ENCODE assay signal across 12 cellular contexts in the genomic region with DNA sequence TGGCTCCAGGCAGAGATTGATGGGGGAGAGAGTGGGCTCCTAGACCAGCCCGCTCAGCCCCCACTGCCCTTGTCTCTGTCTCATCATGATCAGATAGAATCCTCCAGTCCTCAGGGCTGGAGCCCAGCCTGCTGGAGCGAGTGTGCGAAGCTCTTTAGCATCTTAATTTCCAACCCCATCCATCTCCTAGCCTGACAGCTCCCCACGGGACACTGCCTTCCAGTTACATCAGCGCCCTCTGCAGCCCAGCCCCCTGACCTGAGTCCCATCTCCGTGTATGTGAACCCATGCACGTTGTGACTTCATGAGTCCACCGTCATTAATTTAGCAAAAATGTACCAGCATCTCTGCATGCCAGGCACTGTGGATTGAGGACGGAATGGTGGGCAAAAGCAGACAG. TPM values are rescaled to one million over a fixed set of nuclear protein-coding genes. Genes with fewer than 3 reads are reported as not detected.
DNase-seq lines count a peak whose midpoint lies in the region; ATAC-seq and TF ChIP-seq lines count a peak whose summit lies in the region.
"Had no signal": no experiment of that assay in that cellular context is flagged by ENCODE, and none has a peak within 500 bp of the region (broad histone marks: within the 10 kb centered on the region; RNA-seq: fewer than 3 reads in every experiment).

No MANE protein-coding gene starts in this region.

- H3K4me3 Mint-ChIP-seq in type B pancreatic cell, result peak overlapping the region; percentile 39
- no peak overlapping the region for H3K4me3 Mint-ChIP-seq in activated naive CD8-positive, alpha-beta T cell treated with anti-CD3 and anti-CD28 coated beads, Interleukin-2, amount 50 U/mL, for 24 hours
- H3K4me3 Mint-ChIP-seq: CD14-positive monocyte had no signal

- ATAC-seq in GM21717 (IDR thresholded peaks at IDR 0.05; ENCODE audit: unreplicated experiment), result no peak
- ATAC-seq in activated naive CD8-positive, alpha-beta T cell treated with anti-CD3 and anti-CD28 coated beads, Interleukin-2, amount 50 U/mL, for 24 hours, result no peak
- ATAC-seq: heart right ventricle had no signal

- H3K27me3 ChIP-seq in cardiac muscle cell, result no peaks in the 10 kb centered on the region
- H3K27me3 ChIP-seq in right atrium auricular region, result no peaks in the 10 kb centered on the region
- peaks cover 13% of the 10 kb centered on the region; the same call in 1 of the 2 replicates for H3K27me3 ChIP-seq in OCI-LY3 (ENCODE audit: low read depth, low read length)
- no peaks in the 10 kb centered on the region for H3K27me3 ChIP-seq in hepatocyte

- H3K36me3 ChIP-seq in cardiac muscle cell, result no peaks in the 10 kb centered on the region
- no peaks in the 10 kb centered on the region for H3K36me3 ChIP-seq in right atrium auricular region
- H3K36me3 ChIP-seq in OCI-LY3 (replicated peaks; ENCODE audit: low read depth, low read length), result no peaks in the 10 kb centered on the region
- no peaks in the 10 kb centered on the region for H3K36me3 ChIP-seq in hepatocyte (replicated peaks; ENCODE audit: insufficient read depth, low read depth)
- H3K36me3 ChIP-seq: heart right ventricle had no signal

- H3K9me2 ChIP-seq in hepatocyte (replicated peaks; ENCODE audit: insufficient read depth), result no peaks in the 10 kb centered on the region

- H4K20me1 ChIP-seq in OCI-LY3 (ENCODE audit: insufficient read depth, low read length) (no peaks in the 10 kb centered on the region), hepatocyte (ENCODE audit: insufficient read depth, poor library complexity, severe bottlenecking) (no peaks in the 10 kb centered on the region)

- no peaks in the 10 kb centered on the region for H3K36me3 Mint-ChIP-seq in type B pancreatic cell
- no peaks in the 10 kb centered on the region for H3K36me3 Mint-ChIP-seq in activated naive CD8-positive, alpha-beta T cell treated with anti-CD3 and anti-CD28 coated beads, Interleukin-2, amount 50 U/mL, for 24 hours (ENCODE audit: low read depth)
- H3K36me3 Mint-ChIP-seq: CD14-positive monocyte had no signal

- H3K9ac ChIP-seq in OCI-LY3 (ENCODE audit: low read length), result no peak overlapping the region

- H3K4me1 ChIP-seq in cardiac muscle cell (ENCODE audit: low read depth) (peaks cover 35% of the 10 kb centered on the region), right atrium auricular region (peaks cover 0 to 6% of the 10 kb centered on the region in 2 donors), OCI-LY3 (ENCODE audit: low read length) (peaks cover 38% of the 10 kb centered on the region), hepatocyte (ENCODE audit: insufficient read depth) (peaks cover 6% of the 10 kb centered on the region)

- peaks cover 3% of the 10 kb centered on the region for H3K27me3 Mint-ChIP-seq in type B pancreatic cell
- peaks cover 1% of the 10 kb centered on the region for H3K27me3 Mint-ChIP-seq in activated naive CD8-positive, alpha-beta T cell treated with anti-CD3 and anti-CD28 coated beads, Interleukin-2, amount 50 U/mL, for 24 hours

- WGBS in hepatocyte (ENCODE audit: low lambda C conversion rate, missing lambda C conversion rate), result 14% methylated on average over 9 of the region's 9 CpGs

- H3K4me2 ChIP-seq in OCI-LY3 (ENCODE audit: low read length) (peak overlapping the region; percentile 47), hepatocyte (no peak overlapping the region)

- H3K4me3 ChIP-seq in cardiac muscle cell, result no peak overlapping the region
- H3K4me3 ChIP-seq in right atrium auricular region, result no peak overlapping the region
- H3K4me3 ChIP-seq in OCI-LY3 (ENCODE audit: low read length), result peak overlapping the region; percentile 20
- H3K4me3 ChIP-seq in hepatocyte, result no peak overlapping the region

- DNase-seq in cardiac muscle cell (ENCODE audit: low read depth in 1 of 2, low spot score in 1 of 2), result peak; percentile 46 to 72
- no peak for DNase-seq in right atrium auricular region (ENCODE audit: low spot score)
- DNase-seq in hepatocyte (ENCODE audit: low spot score), result peak; percentile 58
- no peak for DNase-seq in type B pancreatic cell (ENCODE audit: extremely low spot score, unreplicated experiment)
- DNase-seq in activated CD4-positive, CD25-positive, alpha-beta regulatory T cell (lab: John Stamatoyannopoulos, UW), result no peak
- DNase-seq in activated naive CD8-positive, alpha-beta T cell treated with anti-CD3 and anti-CD28 coated beads, Interleukin-2, amount 50 U/mL, for 24 hours, result no peak
- DNase-seq: heart right ventricle had no signal

- H3K79me2 ChIP-seq in OCI-LY3 (ENCODE audit: low read length) (peaks cover 10% of the 10 kb centered on the region), hepatocyte (peaks cover 13% of the 10 kb centered on the region)

- H3K4me1 Mint-ChIP-seq in type B pancreatic cell (ENCODE audit: unreplicated experiment), result peaks cover 48% of the 10 kb centered on the region
- peaks cover 14% of the 10 kb centered on the region for H3K4me1 Mint-ChIP-seq in activated naive CD8-positive, alpha-beta T cell treated with anti-CD3 and anti-CD28 coated beads, Interleukin-2, amount 50 U/mL, for 24 hours

- H2AFZ ChIP-seq in OCI-LY3 (ENCODE audit: low read depth, low read length) (peak overlapping the region; percentile 28; the same call in 1 of the 2 replicates), hepatocyte (no peak overlapping the region)

- H3K27ac Mint-ChIP-seq in type B pancreatic cell, result peak overlapping the region; percentile 82
- no peak overlapping the region for H3K27ac Mint-ChIP-seq in activated naive CD8-positive, alpha-beta T cell treated with anti-CD3 and anti-CD28 coated beads, Interleukin-2, amount 50 U/mL, for 24 hours

- peak; percentile 37 for TF ChIP-seq CTCF in cardiac muscle cell (IDR thresholded peaks at IDR 0.05; ENCODE audit: low read depth, low read length)
- TF ChIP-seq CTCF in right atrium auricular region (IDR thresholded peaks at IDR 0.05), result peak in 1 of 2 donors; percentile 11
- peak; percentile 61 for TF ChIP-seq CTCF in OCI-LY3 (IDR thresholded peaks at IDR 0.05; ENCODE audit: low read depth, low read length)
- peak; percentile 33 for TF ChIP-seq CTCF in hepatocyte (IDR thresholded peaks at IDR 0.05; ENCODE audit: poor library complexity)
- peak; percentile 18 for TF ChIP-seq CTCF in type B pancreatic cell (conservative IDR thresholded peaks at IDR 0.05)

- H3K9me3 Mint-ChIP-seq in type B pancreatic cell, result no peaks in the 10 kb centered on the region
- H3K9me3 Mint-ChIP-seq in activated naive CD8-positive, alpha-beta T cell treated with anti-CD3 and anti-CD28 coated beads, Interleukin-2, amount 50 U/mL, for 24 hours, result no peaks in the 10 kb centered on the region

- H3K27ac ChIP-seq in cardiac muscle cell (no peak overlapping the region), right atrium auricular region (no peak overlapping the region), OCI-LY3 (ENCODE audit: low read length) (no peak overlapping the region), hepatocyte (no peak overlapping the region)
- H3K27ac ChIP-seq: heart right ventricle had no signal

- H3K9me3 ChIP-seq in cardiac muscle cell (ENCODE audit: low read depth) (no peaks in the 10 kb centered on the region), right atrium auricular region (no peaks in the 10 kb centered on the region), OCI-LY3 (ENCODE audit: insufficient read depth, low read length) (no peaks in the 10 kb centered on the region), hepatocyte (ENCODE audit: low read depth) (no peaks in the 10 kb centered on the region)
- H3K9me3 ChIP-seq: heart right ventricle had no signal

RNA-seq across cellular contexts. Expression of a gene that starts 2.1 kb away (rescaled TPM):
- total RNA-seq in cardiac muscle cell (0.09 and 0.18 TPM in 2 replicates), right atrium auricular region (1 to 10 TPM in 1 of 2 donors, not detected in 1; 1.4 TPM), hepatocyte (0.16 TPM in 1 of 2 replicates, not detected in the other), type B pancreatic cell (ENCODE audit: low replicate concordance) (0.52 and 4.0 TPM in 2 replicates)
- polyA plus RNA-seq in cardiac muscle cell (0.39 and 0.62 TPM in 2 replicates), hepatocyte (not detected in 2 replicates)
- total RNA-seq: aorta had no signal
- polyA plus RNA-seq: aorta, CD14-positive monocyte had no signal

RNA-seq across cellular contexts. Expression of a gene that starts 4.5 kb away (rescaled TPM):
- total RNA-seq in cardiac muscle cell, result 112 and 180 TPM in 2 replicates
- polyA plus RNA-seq in cardiac muscle cell, result 87.0 and 112 TPM in 2 replicates
- 10 to 100 TPM; 42.3 to 54.3 TPM for total RNA-seq in right atrium auricular region
- total RNA-seq in hepatocyte, result 64.6 and 68.6 TPM in 2 replicates
- polyA plus RNA-seq in hepatocyte, result 34.0 and 42.3 TPM in 2 replicates
- total RNA-seq in type B pancreatic cell (ENCODE audit: low replicate concordance), result 108 and 164 TPM in 2 replicates

RNA-seq across cellular contexts. Expression of a gene that starts 15.5 kb away (rescaled TPM):
- total RNA-seq in cardiac muscle cell, result 58.9 and 69.1 TPM in 2 replicates
- 62.1 and 67.1 TPM in 2 replicates for polyA plus RNA-seq in cardiac muscle cell
- total RNA-seq in right atrium auricular region, result 10 to 100 TPM; 26.8 to 52.5 TPM
- total RNA-seq in hepatocyte, result 30.7 and 54.9 TPM in 2 replicates
- 104 and 114 TPM in 2 replicates for polyA plus RNA-seq in hepatocyte
- total RNA-seq in type B pancreatic cell (ENCODE audit: low replicate concordance), result 122 and 166 TPM in 2 replicates

RNA-seq across cellular contexts. Expression of a gene that starts 40.7 kb away (rescaled TPM):
- total RNA-seq in cardiac muscle cell, result not detected in 2 replicates
- not detected in 2 replicates for polyA plus RNA-seq in cardiac muscle cell
- not detected for total RNA-seq in right atrium auricular region
- not detected in 2 replicates for total RNA-seq in hepatocyte
- not detected in 2 replicates for polyA plus RNA-seq in hepatocyte
- total RNA-seq in type B pancreatic cell (ENCODE audit: low replicate concordance), result not detected in 2 replicates
- total RNA-seq: aorta, heart right ventricle, subcutaneous adipose tissue had no signal
- polyA plus RNA-seq: aorta, CD14-positive monocyte, heart right ventricle had no signal

RNA-seq across cellular contexts. Expression of a gene that starts 50.2 kb away (rescaled TPM):
- total RNA-seq in cardiac muscle cell, result not detected in 2 replicates
- not detected in 2 replicates for polyA plus RNA-seq in cardiac muscle cell
- total RNA-seq in right atrium auricular region, result not detected
- total RNA-seq in hepatocyte, result not detected in 2 replicates
- not detected in 2 replicates for polyA plus RNA-seq in hepatocyte
- total RNA-seq in type B pancreatic cell (ENCODE audit: low replicate concordance), result not detected in 2 replicates
- polyA plus RNA-seq: CD14-positive monocyte, heart right ventricle had no signal

Comparison
In these comparisons a context has a peak if more than half of its experiments do, and no peak if none do; other contexts are left out.
1. DNase-seq: peak in cardiac muscle cell (2 of 2) and hepatocyte (single experiment); none in right atrium auricular region (single experiment), type B pancreatic cell (single experiment), activated CD4-positive, CD25-positive, alpha-beta regulatory T cell (0 of 4) and activated naive CD8-positive, alpha-beta T cell treated with anti-CD3 and anti-CD28 coated beads, Interleukin-2, amount 50 U/mL, for 24 hours (single experiment).